ENCODE assay signal across 23 cellular contexts in genomic region chr10:76245951-76246495, GRCh38.
"Had no signal": no experiment of that assay in that cellular context is flagged by ENCODE, and none has a peak within 500 bp of the region (broad histone marks: within the 10 kb centered on the region; RNA-seq: fewer than 3 reads in every experiment).

No MANE protein-coding gene starts in this region.

- H3K27ac Mint-ChIP-seq: activated CD8-positive, alpha-beta memory T cell treated with anti-CD3 and anti-CD28 coated beads, Interleukin-2, amount 10 ng/mL, durations not matched to agents 7 days and 5 days; activated CD8-positive, alpha-beta T cell treated with anti-CD3 and anti-CD28 coated beads for 36 hours; activated naive CD4-positive, alpha-beta T cell treated with anti-CD3 and anti-CD28 coated beads, Interleukin-2, amount 50 U/mL, for 24 hours; endodermal cell; stimulated activated naive CD8-positive, alpha-beta T cell treated with anti-CD3 and anti-CD28 coated beads, Interleukin-15, Interleukin-2, amounts not matched to agents 100 ng/mL and 50 ng/mL, for 24 hours had no signal

- H3K27me3 Mint-ChIP-seq: activated CD8-positive, alpha-beta memory T cell treated with anti-CD3 and anti-CD28 coated beads, Interleukin-2, amount 10 ng/mL, durations not matched to agents 7 days and 5 days; activated CD8-positive, alpha-beta T cell treated with anti-CD3 and anti-CD28 coated beads for 36 hours; activated naive CD4-positive, alpha-beta T cell treated with anti-CD3 and anti-CD28 coated beads, Interleukin-2, amount 50 U/mL, for 24 hours; stimulated activated naive CD8-positive, alpha-beta T cell treated with anti-CD3 and anti-CD28 coated beads, Interleukin-15, Interleukin-2, amounts not matched to agents 100 ng/mL and 50 ng/mL, for 24 hours had no signal

- H3K27me3 ChIP-seq: body of pancreas, cardiac muscle cell, heart right ventricle, tibial nerve, uterus had no signal

- H3K36me3 ChIP-seq: cardiac muscle cell, heart right ventricle, tibial nerve, uterus had no signal

- H3K4me1 Mint-ChIP-seq: activated CD8-positive, alpha-beta memory T cell treated with anti-CD3 and anti-CD28 coated beads, Interleukin-2, amount 10 ng/mL, durations not matched to agents 7 days and 5 days; activated naive CD4-positive, alpha-beta T cell treated with anti-CD3 and anti-CD28 coated beads, Interleukin-2, amount 50 U/mL, for 24 hours; endodermal cell had no signal

- H3K4me3 ChIP-seq: body of pancreas, cardiac muscle cell, heart right ventricle, tibial nerve, uterus had no signal

- H3K9ac ChIP-seq: parathyroid adenoma had no signal

- H3K4me1 ChIP-seq: body of pancreas, heart right ventricle, parathyroid adenoma, tibial nerve, uterus had no signal

- H3K9me3 Mint-ChIP-seq: activated naive CD4-positive, alpha-beta T cell treated with anti-CD3 and anti-CD28 coated beads, Interleukin-2, amount 50 U/mL, for 24 hours; stimulated activated naive CD8-positive, alpha-beta T cell treated with anti-CD3 and anti-CD28 coated beads, Interleukin-15, Interleukin-2, amounts not matched to agents 100 ng/mL and 50 ng/mL, for 24 hours had no signal

- H2AFZ ChIP-seq: parathyroid adenoma had no signal

- DNase-seq: activated CD4-positive, alpha-beta T cell treated with anti-CD3 and anti-CD28 coated beads for 48 hours; activated CD8-positive, alpha-beta memory T cell treated with anti-CD3 and anti-CD28 coated beads, Interleukin-2, amount 10 ng/mL, durations not matched to agents 7 days and 5 days; activated CD8-positive, alpha-beta T cell treated with anti-CD3 and anti-CD28 coated beads for 36 hours; activated effector memory CD4-positive, alpha-beta T cell treated with anti-CD3 and anti-CD28 coated beads, Interleukin-2, amount 50 U/mL, for 16 hours; activated T-cell treated with anti-CD3 and anti-CD28 coated beads for 4 hours; anterior cingulate cortex; body of pancreas; cortex of kidney; endodermal cell; heart right ventricle; islet precursor cell; left cardiac atrium; nucleus accumbens; right cardiac atrium; stimulated activated CD4-positive, alpha-beta T cell treated with anti-CD3 and anti-CD28 coated beads, Interleukin-4, amount 100 ng/mL, for 4 hours; substantia nigra; uterus had no signal

- H3K27ac ChIP-seq: body of pancreas, cardiac muscle cell, epithelial cell of prostate, heart right ventricle, parathyroid adenoma, tibial nerve, uterus had no signal

- H3K4me3 Mint-ChIP-seq: activated CD8-positive, alpha-beta memory T cell treated with anti-CD3 and anti-CD28 coated beads, Interleukin-2, amount 10 ng/mL, durations not matched to agents 7 days and 5 days; activated CD8-positive, alpha-beta T cell treated with anti-CD3 and anti-CD28 coated beads for 36 hours; activated naive CD4-positive, alpha-beta T cell treated with anti-CD3 and anti-CD28 coated beads, Interleukin-2, amount 50 U/mL, for 24 hours; endodermal cell; stimulated activated naive CD8-positive, alpha-beta T cell treated with anti-CD3 and anti-CD28 coated beads, Interleukin-15, Interleukin-2, amounts not matched to agents 100 ng/mL and 50 ng/mL, for 24 hours had no signal

- H3K9me3 ChIP-seq: body of pancreas, heart right ventricle, tibial nerve, uterus had no signal

- H3K79me2 ChIP-seq: parathyroid adenoma had no signal

- H3K36me3 Mint-ChIP-seq: activated CD8-positive, alpha-beta memory T cell treated with anti-CD3 and anti-CD28 coated beads, Interleukin-2, amount 10 ng/mL, durations not matched to agents 7 days and 5 days; activated naive CD4-positive, alpha-beta T cell treated with anti-CD3 and anti-CD28 coated beads, Interleukin-2, amount 50 U/mL, for 24 hours had no signal

- ATAC-seq: activated CD8-positive, alpha-beta memory T cell treated with anti-CD3 and anti-CD28 coated beads, Interleukin-2, amount 10 ng/mL, durations not matched to agents 7 days and 5 days; activated CD8-positive, alpha-beta T cell treated with anti-CD3 and anti-CD28 coated beads for 36 hours; body of pancreas; heart right ventricle; left cardiac atrium; right cardiac atrium had no signal
